Comparison of ENCODE assay signal across 5 cellular contexts in genomic region chr6:90660971-90661370, GRCh38.
"Had no signal": no experiment of that assay in that cellular context is flagged by ENCODE, and none has a peak within 500 bp of the region (broad histone marks: within the 10 kb centered on the region; RNA-seq: fewer than 3 reads in every experiment).

No MANE protein-coding gene starts in this region.

- H3K4me3 Mint-ChIP-seq: H9 had no signal

- H3K9ac ChIP-seq: GM23248 had no signal

- ATAC-seq: K562 had no signal

- H3K27ac ChIP-seq: GM23248 had no signal

- H3K4me3 ChIP-seq: GM23248, K562 had no signal

- H2AFZ ChIP-seq: GM23248 had no signal

- DNase-seq: GM23248, H9, HCEC 1CT, IMR-90 had no signal
